16 cellular contexts compared by ENCODE assay signal in genomic region chr7:111531993-111532392, GRCh38. TPM values are rescaled to one million over a fixed set of nuclear protein-coding genes. Genes with fewer than 3 reads are reported as not detected.
DNase-seq lines count a peak whose midpoint lies in the region; ATAC-seq and TF ChIP-seq lines count a peak whose summit lies in the region.
"Had no signal": no experiment of that assay in that cellular context is flagged by ENCODE, and none has a peak within 500 bp of the region (broad histone marks: within the 10 kb centered on the region; RNA-seq: fewer than 3 reads in every experiment).

No MANE protein-coding gene starts in this region.

- H4K20me1 ChIP-seq in SU-DHL-6 (ENCODE audit: low read depth, low read length): no peaks in the 10 kb centered on the region

- no peak overlapping the region for H3K27ac Mint-ChIP-seq in activated naive CD8-positive, alpha-beta T cell treated with anti-CD3 and anti-CD28 coated beads, Interleukin-2, amount 50 U/mL, for 24 hours
- no peak overlapping the region for H3K27ac Mint-ChIP-seq in activated naive CD8-positive, alpha-beta T cell treated with anti-CD3 and anti-CD28 coated beads for 36 hours
- H3K27ac Mint-ChIP-seq: activated CD4-positive, alpha-beta memory T cell treated with anti-CD3 and anti-CD28 coated beads, Interleukin-2, amount 10 ng/mL, durations not matched to agents 7 days and 5 days; dendritic cell treated with granulocyte-macrophage colony-stimulating factor and Interleukin-4, amounts not matched to agents 40 ng/mL and 50 ng/mL, for 4 days had no signal

- no peaks in the 10 kb centered on the region for H3K9me2 ChIP-seq in SU-DHL-6 (replicated peaks; ENCODE audit: insufficient read depth, low read length)

- H3K4me1 Mint-ChIP-seq in activated naive CD8-positive, alpha-beta T cell treated with anti-CD3 and anti-CD28 coated beads, Interleukin-2, amount 50 U/mL, for 24 hours: peaks cover 31% of the 10 kb centered on the region
- H3K4me1 Mint-ChIP-seq in activated naive CD8-positive, alpha-beta T cell treated with anti-CD3 and anti-CD28 coated beads for 36 hours: peaks cover 40% of the 10 kb centered on the region

- no peak overlapping the region for H3K4me3 Mint-ChIP-seq in activated naive CD8-positive, alpha-beta T cell treated with anti-CD3 and anti-CD28 coated beads, Interleukin-2, amount 50 U/mL, for 24 hours
- H3K4me3 Mint-ChIP-seq in activated naive CD8-positive, alpha-beta T cell treated with anti-CD3 and anti-CD28 coated beads for 36 hours: no peak overlapping the region
- H3K4me3 Mint-ChIP-seq: activated CD4-positive, alpha-beta memory T cell treated with anti-CD3 and anti-CD28 coated beads, Interleukin-2, amount 10 ng/mL, durations not matched to agents 7 days and 5 days; dendritic cell treated with granulocyte-macrophage colony-stimulating factor and Interleukin-4, amounts not matched to agents 40 ng/mL and 50 ng/mL, for 4 days had no signal

- H3K36me3 Mint-ChIP-seq in activated naive CD8-positive, alpha-beta T cell treated with anti-CD3 and anti-CD28 coated beads, Interleukin-2, amount 50 U/mL, for 24 hours (ENCODE audit: low read depth): peaks cover 6% of the 10 kb centered on the region
- peaks cover 12% of the 10 kb centered on the region for H3K36me3 Mint-ChIP-seq in activated naive CD8-positive, alpha-beta T cell treated with anti-CD3 and anti-CD28 coated beads for 36 hours

- no peak overlapping the region for H3K4me3 ChIP-seq in SU-DHL-6 (ENCODE audit: insufficient read depth, low read length, poor library complexity, severe bottlenecking)
- no peak overlapping the region for H3K4me3 ChIP-seq in cardiac muscle cell
- H3K4me3 ChIP-seq: SJSA1, smooth muscle cell, uterus had no signal

- H3K27ac ChIP-seq in SU-DHL-6 (ENCODE audit: low read depth, low read length) (peak overlapping the region; percentile 25; the same call in 1 of the 2 replicates), cardiac muscle cell (no peak overlapping the region)
- H3K27ac ChIP-seq: SJSA1, uterus had no signal

- ATAC-seq in activated naive CD8-positive, alpha-beta T cell treated with anti-CD3 and anti-CD28 coated beads, Interleukin-2, amount 50 U/mL, for 24 hours: peak; percentile 49
- ATAC-seq in GM21619 (IDR thresholded peaks at IDR 0.05; ENCODE audit: unreplicated experiment) (no peak), HG03045 (IDR thresholded peaks at IDR 0.05; ENCODE audit: unreplicated experiment) (no peak)

- H3K27me3 ChIP-seq in SU-DHL-6 (ENCODE audit: low read length) (no peaks in the 10 kb centered on the region), cardiac muscle cell (no peaks in the 10 kb centered on the region)
- H3K27me3 ChIP-seq: SJSA1, uterus had no signal

- no peaks in the 10 kb centered on the region for H3K27me3 Mint-ChIP-seq in activated naive CD8-positive, alpha-beta T cell treated with anti-CD3 and anti-CD28 coated beads, Interleukin-2, amount 50 U/mL, for 24 hours
- H3K27me3 Mint-ChIP-seq in activated naive CD8-positive, alpha-beta T cell treated with anti-CD3 and anti-CD28 coated beads for 36 hours: no peaks in the 10 kb centered on the region
- H3K27me3 Mint-ChIP-seq: activated CD4-positive, alpha-beta memory T cell treated with anti-CD3 and anti-CD28 coated beads, Interleukin-2, amount 10 ng/mL, durations not matched to agents 7 days and 5 days; dendritic cell treated with granulocyte-macrophage colony-stimulating factor and Interleukin-4, amounts not matched to agents 40 ng/mL and 50 ng/mL, for 4 days had no signal

- H3F3A ChIP-seq in SU-DHL-6 (ENCODE audit: insufficient read depth): peaks cover 52% of the 10 kb centered on the region

- peaks cover 20% of the 10 kb centered on the region for H3K4me1 ChIP-seq in cardiac muscle cell (ENCODE audit: low read depth)
- H3K4me1 ChIP-seq: Caco-2, SJSA1 had no signal

- DNase-seq in activated naive CD8-positive, alpha-beta T cell treated with anti-CD3 and anti-CD28 coated beads, Interleukin-2, amount 50 U/mL, for 24 hours: no peak
- DNase-seq in activated naive CD8-positive, alpha-beta T cell treated with anti-CD3 and anti-CD28 coated beads for 36 hours: no peak
- DNase-seq in cardiac muscle cell (ENCODE audit: low read depth in 1 of 2, low spot score in 1 of 2): peak; percentile 9 to 52
- peak; percentile 7 for DNase-seq in stromal cell of bone marrow (ENCODE audit: low read depth)
- DNase-seq in HPDE6-E6E7 (ENCODE audit: extremely low spot score): no peak
- DNase-seq: activated CD4-positive, alpha-beta memory T cell treated with anti-CD3 and anti-CD28 coated beads, Interleukin-2, amount 10 ng/mL, durations not matched to agents 7 days and 5 days; Caco-2; kidney glomerular epithelial cell; stimulated activated naive CD4-positive, alpha-beta T cell; uterus had no signal

- no peak overlapping the region for H2AFZ ChIP-seq in SU-DHL-6 (ENCODE audit: low read depth, low read length, severe bottlenecking)

- no peaks in the 10 kb centered on the region for H3K79me2 ChIP-seq in SU-DHL-6 (ENCODE audit: insufficient read depth, low read length)

- H3K9me3 ChIP-seq in SU-DHL-6 (ENCODE audit: insufficient read depth, low read length) (no peaks in the 10 kb centered on the region), cardiac muscle cell (ENCODE audit: low read depth) (no peaks in the 10 kb centered on the region)
- H3K9me3 ChIP-seq: Caco-2, SJSA1, uterus had no signal

- no peak overlapping the region for H3K4me2 ChIP-seq in SU-DHL-6 (ENCODE audit: low read depth, low read length, poor library complexity, severe bottlenecking)
- H3K4me2 ChIP-seq: smooth muscle cell had no signal

- H3K9me3 Mint-ChIP-seq in activated naive CD8-positive, alpha-beta T cell treated with anti-CD3 and anti-CD28 coated beads, Interleukin-2, amount 50 U/mL, for 24 hours: no peaks in the 10 kb centered on the region
- H3K9me3 Mint-ChIP-seq in activated naive CD8-positive, alpha-beta T cell treated with anti-CD3 and anti-CD28 coated beads for 36 hours: no peaks in the 10 kb centered on the region
- H3K9me3 Mint-ChIP-seq: activated CD4-positive, alpha-beta memory T cell treated with anti-CD3 and anti-CD28 coated beads, Interleukin-2, amount 10 ng/mL, durations not matched to agents 7 days and 5 days; dendritic cell treated with granulocyte-macrophage colony-stimulating factor and Interleukin-4, amounts not matched to agents 40 ng/mL and 50 ng/mL, for 4 days had no signal

- no peaks in the 10 kb centered on the region for H3K36me3 ChIP-seq in SU-DHL-6 (ENCODE audit: low read length)
- no peaks in the 10 kb centered on the region for H3K36me3 ChIP-seq in cardiac muscle cell
- H3K36me3 ChIP-seq: SJSA1, uterus had no signal

- H3K9ac ChIP-seq in SU-DHL-6 (ENCODE audit: low read length): no peak overlapping the region

- TF ChIP-seq CTCF in SU-DHL-6 (IDR thresholded peaks at IDR 0.05; ENCODE audit: insufficient read depth, low read length, poor library complexity, severe bottlenecking) (no peak), cardiac muscle cell (IDR thresholded peaks at IDR 0.05; ENCODE audit: low read depth, low read length) (no peak)

RNA-seq across cellular contexts. Expression of gene IMMP2L, which starts 30.3 kb away (rescaled TPM):
- total RNA-seq in activated naive CD8-positive, alpha-beta T cell treated with anti-CD3 and anti-CD28 coated beads for 36 hours: 10 to 100 TPM; 18.5 to 20.9 TPM
- 6.0 TPM in 2 replicates for total RNA-seq in cardiac muscle cell
- 11.9 and 19.2 TPM in 2 replicates for polyA plus RNA-seq in cardiac muscle cell

Comparison
In these comparisons a context has a peak if more than half of its experiments do, and no peak if none do; other contexts are left out.
1. DNase-seq: peak in cardiac muscle cell (2 of 2) and stromal cell of bone marrow (single experiment); none in activated naive CD8-positive, alpha-beta T cell treated with anti-CD3 and anti-CD28 coated beads, Interleukin-2, amount 50 U/mL, for 24 hours (single experiment), activated naive CD8-positive, alpha-beta T cell treated with anti-CD3 and anti-CD28 coated beads for 36 hours (single experiment) and HPDE6-E6E7 (single experiment).